29 cellular contexts compared by ENCODE assay signal in the genomic region with DNA sequence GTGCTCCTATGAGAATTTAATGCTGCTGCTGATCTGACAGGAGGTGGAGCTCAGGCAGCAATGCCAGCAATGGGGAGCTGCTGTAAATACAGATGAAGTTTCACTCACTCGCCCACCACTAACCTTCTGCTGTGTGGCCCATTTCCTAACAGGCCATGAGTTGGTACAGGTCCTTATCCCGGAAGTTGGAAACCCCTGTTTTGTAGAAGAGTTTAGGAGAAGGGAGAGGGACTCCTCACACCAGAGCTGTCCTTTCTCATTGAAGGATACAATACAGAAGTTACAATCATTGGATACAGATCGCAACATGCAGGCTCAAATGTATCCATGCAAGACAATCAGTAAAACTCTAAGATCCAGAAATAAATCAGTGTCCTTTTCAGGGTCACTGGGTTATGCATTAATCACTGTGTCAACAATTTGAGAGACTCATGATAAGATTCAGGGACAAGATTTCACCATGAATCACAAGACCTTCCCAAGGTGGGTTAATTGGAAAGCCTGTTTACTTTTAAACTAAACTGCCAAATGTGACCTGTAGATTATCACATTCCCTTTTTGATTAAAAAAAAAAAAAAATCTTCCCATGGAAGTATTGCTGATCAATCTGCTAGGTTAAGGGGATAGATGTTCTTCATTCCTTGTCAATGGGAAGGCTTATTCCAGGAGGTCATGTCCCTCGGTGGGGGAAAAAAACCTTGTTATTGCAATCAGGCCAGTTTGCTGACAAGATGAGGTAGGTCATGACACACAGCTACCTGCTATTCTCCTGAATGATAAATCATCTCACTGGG.
DNase-seq lines count a peak whose midpoint lies in the region; ATAC-seq and TF ChIP-seq lines count a peak whose summit lies in the region.
"Had no signal": no experiment of that assay in that cellular context is flagged by ENCODE, and none has a peak within 500 bp of the region (broad histone marks: within the 10 kb centered on the region; RNA-seq: fewer than 3 reads in every experiment).

No MANE protein-coding gene starts in this region.

- H3K36me3 ChIP-seq in CD8-positive, alpha-beta T cell (ENCODE audit: insufficient read depth, low read length), result peaks cover 14% of the 10 kb centered on the region
- H3K36me3 ChIP-seq in PC-9 (ENCODE audit: low read depth) (no peaks in the 10 kb centered on the region; the same call in 1 of the 2 replicates), Karpas-422 (ENCODE audit: insufficient read depth, low read length) (peaks cover 29% of the 10 kb centered on the region), MM.1S (replicated peaks; ENCODE audit: insufficient read depth, low read length) (no peaks in the 10 kb centered on the region)

- no peak for ATAC-seq in CD8-positive, alpha-beta T cell
- no peak for ATAC-seq in memory B cell (ENCODE audit: low read depth)
- no peak for ATAC-seq in CD4-positive, alpha-beta T cell (ENCODE audit: poor library complexity)
- ATAC-seq: activated T-cell treated with anti-CD3 and anti-CD28 coated beads, Interleukin-2, amount 50 U/mL, for 4 hours; esophagus mucosa; gastroesophageal sphincter; GM23338; stimulated activated memory B cell treated with anti-CD40 and anti-IgM and Interleukin-4, amounts not matched to agents 10 μg/mL and 1 μg/mL and 100 μg/mL, for 72 hours had no signal

- no peaks in the 10 kb centered on the region for H3K9me3 ChIP-seq in CD8-positive, alpha-beta T cell (ENCODE audit: low read length)
- H3K9me3 ChIP-seq in PC-9 (ENCODE audit: insufficient read depth, low read depth), result no peaks in the 10 kb centered on the region
- no peaks in the 10 kb centered on the region for H3K9me3 ChIP-seq in Karpas-422 (ENCODE audit: low read length)
- H3K9me3 ChIP-seq in CD4-positive, alpha-beta T cell (ENCODE audit: control insufficient read depth, low read length), result no peaks in the 10 kb centered on the region
- H3K9me3 ChIP-seq in MM.1S (replicated peaks; ENCODE audit: insufficient read depth, low read length), result no peaks in the 10 kb centered on the region
- H3K9me3 ChIP-seq: gastroesophageal sphincter, left ventricle myocardium inferior, thoracic aorta had no signal

- no peaks in the 10 kb centered on the region for H3K27me3 Mint-ChIP-seq in CD8-positive, alpha-beta T cell (ENCODE audit: low read depth)
- no peaks in the 10 kb centered on the region for H3K27me3 Mint-ChIP-seq in memory B cell
- no peaks in the 10 kb centered on the region for H3K27me3 Mint-ChIP-seq in CD4-positive, alpha-beta T cell
- H3K27me3 Mint-ChIP-seq: central memory CD8-positive, alpha-beta T cell; stimulated activated memory B cell treated with anti-CD40 and anti-IgM and Interleukin-4, amounts not matched to agents 10 μg/mL and 1 μg/mL and 100 μg/mL, for 72 hours had no signal

- no peak for DNase-seq in CD8-positive, alpha-beta T cell
- DNase-seq in PC-9, result peak; percentile 2 to 75
- peak; percentile 10 for DNase-seq in fibroblast of mammary gland (ENCODE audit: low read depth)
- no peak for DNase-seq in memory B cell (ENCODE audit: low spot score in 2 of 2)
- no peak for DNase-seq in activated gamma-delta T cell (lab: John Stamatoyannopoulos, UW)
- DNase-seq in Karpas-422, result no peak
- no peak for DNase-seq in CD4-positive, alpha-beta T cell
- DNase-seq in MM.1S, result no peak
- DNase-seq: activated CD4-positive, CD25-positive, alpha-beta regulatory T cell treated with anti-CD3 and anti-CD28 coated beads, Interleukin-2, amount 50 U/mL, for 72 hours; activated naive CD4-positive, alpha-beta T cell treated with anti-CD3 and anti-CD28 coated beads for 36 hours; activated T-cell treated with anti-CD3 and anti-CD28 coated beads, Interleukin-2, amount 50 U/mL, for 4 hours; anterior cingulate cortex; C1 segment of cervical spinal cord; GDM1; KG1; left ventricle myocardium inferior; NCI-H1105; NCI-H2081; NCI-H510A; occipital lobe; RPMI8226; stimulated activated CD4-positive, alpha-beta T cell treated with anti-CD3 and anti-CD28 coated beads, Interleukin-1b, Interleukin-23, amount 100 ng/mL, for 48 hours; T1000 had no signal

- no peak overlapping the region for H3K4me3 Mint-ChIP-seq in CD8-positive, alpha-beta T cell
- H3K4me3 Mint-ChIP-seq in memory B cell, result no peak overlapping the region
- H3K4me3 Mint-ChIP-seq in CD4-positive, alpha-beta T cell, result no peak overlapping the region
- H3K4me3 Mint-ChIP-seq: activated naive CD4-positive, alpha-beta T cell treated with anti-CD3 and anti-CD28 coated beads for 36 hours; activated T-cell treated with anti-CD3 and anti-CD28 coated beads, Interleukin-2, amount 50 U/mL, for 4 hours; central memory CD8-positive, alpha-beta T cell; GM23338; stimulated activated memory B cell treated with anti-CD40 and anti-IgM and Interleukin-4, amounts not matched to agents 10 μg/mL and 1 μg/mL and 100 μg/mL, for 72 hours had no signal

- CTCF ChIA-PET in CD8-positive, alpha-beta T cell (lab: Charles Lee), result no interaction called here
- CTCF ChIA-PET in PC-9 (lab: Charles Lee), result interaction anchor here (0.7 kb wide), 1 partner anchor 309 kb away, joined by 3 read pairs; no protein-coding TSS in a partner anchor
- CTCF ChIA-PET in CD4-positive, alpha-beta T cell (lab: Charles Lee), result no interaction called here

- H3K4me2 ChIP-seq in PC-9 (peak overlapping the region; percentile 55), Karpas-422 (ENCODE audit: low read depth, low read length, poor library complexity, severe bottlenecking) (no peak overlapping the region), MM.1S (ENCODE audit: low read depth, low read length) (no peak overlapping the region)
- H3K4me2 ChIP-seq: GM23338 had no signal

- no peak overlapping the region for H3K4me3 ChIP-seq in CD8-positive, alpha-beta T cell (ENCODE audit: low read depth, low read length)
- H3K4me3 ChIP-seq in PC-9 (no peak overlapping the region), fibroblast of mammary gland (ENCODE audit: control insufficient read depth, low read depth, low read length) (no peak overlapping the region), Karpas-422 (ENCODE audit: low read length) (no peak overlapping the region), MM.1S (ENCODE audit: low read length) (no peak overlapping the region)
- H3K4me3 ChIP-seq: gastroesophageal sphincter, GM23338, left ventricle myocardium inferior, thoracic aorta had no signal

- peaks cover 60% of the 10 kb centered on the region for H3K36me3 Mint-ChIP-seq in CD8-positive, alpha-beta T cell
- peaks cover 33% of the 10 kb centered on the region for H3K36me3 Mint-ChIP-seq in memory B cell
- H3K36me3 Mint-ChIP-seq in CD4-positive, alpha-beta T cell (ENCODE audit: low read depth), result peaks cover 65% of the 10 kb centered on the region

- H3F3A ChIP-seq in PC-9 (ENCODE audit: insufficient read depth, low read depth) (peaks cover 10% of the 10 kb centered on the region; the same call in 1 of the 2 replicates), MM.1S (ENCODE audit: insufficient read depth, low read length) (no peaks in the 10 kb centered on the region)

- H3K9ac ChIP-seq in Karpas-422 (ENCODE audit: low read length) (no peak overlapping the region), MM.1S (ENCODE audit: low read length) (no peak overlapping the region)

- TF ChIP-seq CTCF in CD8-positive, alpha-beta T cell (IDR thresholded peaks at IDR 0.05), result no peak
- TF ChIP-seq CTCF in PC-9 (conservative IDR thresholded peaks at IDR 0.05) (no peak), fibroblast of mammary gland (conservative IDR thresholded peaks at IDR 0.05; ENCODE audit: control insufficient read depth, insufficient read depth, low read depth, low read length) (no peak), MM.1S (IDR thresholded peaks at IDR 0.05; ENCODE audit: low read length) (no peak)
- TF ChIP-seq CTCF in CD4-positive, alpha-beta T cell (IDR thresholded peaks at IDR 0.05), result no peak

- H3K4me1 ChIP-seq in CD8-positive, alpha-beta T cell (ENCODE audit: insufficient read depth, low read length), result no peaks in the 10 kb centered on the region
- H3K4me1 ChIP-seq in PC-9 (replicated peaks; ENCODE audit: insufficient read depth), result peaks cover 15% of the 10 kb centered on the region
- H3K4me1 ChIP-seq in Karpas-422 (ENCODE audit: low read length), result no peaks in the 10 kb centered on the region
- H3K4me1 ChIP-seq in MM.1S (ENCODE audit: low read length), result no peaks in the 10 kb centered on the region
- H3K4me1 ChIP-seq: gastroesophageal sphincter, left ventricle myocardium inferior had no signal

- no peaks in the 10 kb centered on the region for H3K4me1 Mint-ChIP-seq in CD8-positive, alpha-beta T cell (ENCODE audit: low read depth)
- H3K4me1 Mint-ChIP-seq in memory B cell, result peaks cover 5% of the 10 kb centered on the region
- no peaks in the 10 kb centered on the region for H3K4me1 Mint-ChIP-seq in CD4-positive, alpha-beta T cell (ENCODE audit: low read depth)
- H3K4me1 Mint-ChIP-seq: central memory CD8-positive, alpha-beta T cell; GM23338; stimulated activated memory B cell treated with anti-CD40 and anti-IgM and Interleukin-4, amounts not matched to agents 10 μg/mL and 1 μg/mL and 100 μg/mL, for 72 hours had no signal

- H3K27ac Mint-ChIP-seq in CD8-positive, alpha-beta T cell, result peak overlapping the region; percentile 32
- peak overlapping the region; percentile 28 for H3K27ac Mint-ChIP-seq in memory B cell
- no peak overlapping the region for H3K27ac Mint-ChIP-seq in CD4-positive, alpha-beta T cell
- H3K27ac Mint-ChIP-seq: activated naive CD4-positive, alpha-beta T cell treated with anti-CD3 and anti-CD28 coated beads for 36 hours; GM23338; stimulated activated memory B cell treated with anti-CD40 and anti-IgM and Interleukin-4, amounts not matched to agents 10 μg/mL and 1 μg/mL and 100 μg/mL, for 72 hours had no signal

- H4K20me1 ChIP-seq in PC-9 (ENCODE audit: insufficient read depth), result no peaks in the 10 kb centered on the region
- no peaks in the 10 kb centered on the region for H4K20me1 ChIP-seq in Karpas-422 (ENCODE audit: insufficient read depth, low read depth, low read length)
- no peaks in the 10 kb centered on the region for H4K20me1 ChIP-seq in MM.1S (ENCODE audit: insufficient read depth, low read length)

- no peak overlapping the region for H2AFZ ChIP-seq in PC-9
- H2AFZ ChIP-seq in Karpas-422 (ENCODE audit: low read length), result no peak overlapping the region
- no peak overlapping the region for H2AFZ ChIP-seq in MM.1S (ENCODE audit: low read length)
- H2AFZ ChIP-seq: GM23338 had no signal

- no peaks in the 10 kb centered on the region for H3K9me2 ChIP-seq in PC-9 (ENCODE audit: insufficient read depth)
- no peaks in the 10 kb centered on the region for H3K9me2 ChIP-seq in Karpas-422 (replicated peaks; ENCODE audit: insufficient read depth, low read length)
- no peaks in the 10 kb centered on the region for H3K9me2 ChIP-seq in MM.1S (replicated peaks; ENCODE audit: insufficient read depth, low read length)

- H3K79me2 ChIP-seq in PC-9 (ENCODE audit: low read depth), result no peaks in the 10 kb centered on the region
- no peaks in the 10 kb centered on the region for H3K79me2 ChIP-seq in Karpas-422 (ENCODE audit: low read length)
- no peaks in the 10 kb centered on the region for H3K79me2 ChIP-seq in MM.1S (ENCODE audit: low read length)

- intact Hi-C loops in CD8-positive, alpha-beta T cell (cut with DNase I, micrococcal nuclease), result no loop called here
- intact Hi-C loops in PC-9 (cut with micrococcal nuclease; ENCODE audit: unreplicated experiment), result no loop called here
- intact Hi-C loops in CD4-positive, alpha-beta T cell (cut with DNase I, micrococcal nuclease), result no loop called here

- H3K27me3 ChIP-seq in CD8-positive, alpha-beta T cell (ENCODE audit: insufficient read depth, low read length), result no peaks in the 10 kb centered on the region
- H3K27me3 ChIP-seq in PC-9 (ENCODE audit: insufficient read depth, low read depth) (no peaks in the 10 kb centered on the region), Karpas-422 (ENCODE audit: low read length) (no peaks in the 10 kb centered on the region), MM.1S (replicated peaks; ENCODE audit: insufficient read depth, low read length) (no peaks in the 10 kb centered on the region)
- H3K27me3 ChIP-seq in CD4-positive, alpha-beta T cell (ENCODE audit: control insufficient read depth, insufficient read depth, low read length), result no peaks in the 10 kb centered on the region
- H3K27me3 ChIP-seq: gastroesophageal sphincter had no signal

- no TSS peak for BruUV-seq in PC-9 (replicated peaks; lab: Mats Ljungman, UMichigan)

- H3K27ac ChIP-seq in CD8-positive, alpha-beta T cell (ENCODE audit: low read depth, low read length), result no peak overlapping the region
- H3K27ac ChIP-seq in PC-9 (peak overlapping the region; percentile 43), Karpas-422 (ENCODE audit: low read length) (no peak overlapping the region), MM.1S (ENCODE audit: low read length) (no peak overlapping the region)
- no peak overlapping the region for H3K27ac ChIP-seq in CD4-positive, alpha-beta T cell (ENCODE audit: low read depth, low read length)
- H3K27ac ChIP-seq: gastroesophageal sphincter, left ventricle myocardium inferior, thoracic aorta had no signal

- POLR2A ChIA-PET in CD8-positive, alpha-beta T cell (lab: Charles Lee), result interaction anchor here (0.7 kb wide), 1 partner anchor 123 kb away, joined by 3 read pairs; no protein-coding TSS in a partner anchor
- POLR2A ChIA-PET in PC-9 (lab: Charles Lee; ENCODE audit: unreplicated experiment), result no interaction called here
- POLR2A ChIA-PET in CD4-positive, alpha-beta T cell (lab: Charles Lee), result no interaction called here

- no peaks in the 10 kb centered on the region for H3K9me3 Mint-ChIP-seq in CD8-positive, alpha-beta T cell
- no peaks in the 10 kb centered on the region for H3K9me3 Mint-ChIP-seq in memory B cell
- H3K9me3 Mint-ChIP-seq in CD4-positive, alpha-beta T cell, result no peaks in the 10 kb centered on the region
- H3K9me3 Mint-ChIP-seq: activated naive CD4-positive, alpha-beta T cell treated with anti-CD3 and anti-CD28 coated beads for 36 hours; activated T-cell treated with anti-CD3 and anti-CD28 coated beads, Interleukin-2, amount 50 U/mL, for 4 hours; central memory CD8-positive, alpha-beta T cell; GM23338; stimulated activated memory B cell treated with anti-CD40 and anti-IgM and Interleukin-4, amounts not matched to agents 10 μg/mL and 1 μg/mL and 100 μg/mL, for 72 hours had no signal

Comparison
In these comparisons a context has a peak if more than half of its experiments do, and no peak if none do; other contexts are left out.
1. DNase-seq: peak in PC-9 (2 of 2) and fibroblast of mammary gland (single experiment); none in CD8-positive, alpha-beta T cell (0 of 7), memory B cell (0 of 2), activated gamma-delta T cell (single experiment), Karpas-422 (single experiment), CD4-positive, alpha-beta T cell (0 of 10) and MM.1S (single experiment).